In the genomic region with DNA sequence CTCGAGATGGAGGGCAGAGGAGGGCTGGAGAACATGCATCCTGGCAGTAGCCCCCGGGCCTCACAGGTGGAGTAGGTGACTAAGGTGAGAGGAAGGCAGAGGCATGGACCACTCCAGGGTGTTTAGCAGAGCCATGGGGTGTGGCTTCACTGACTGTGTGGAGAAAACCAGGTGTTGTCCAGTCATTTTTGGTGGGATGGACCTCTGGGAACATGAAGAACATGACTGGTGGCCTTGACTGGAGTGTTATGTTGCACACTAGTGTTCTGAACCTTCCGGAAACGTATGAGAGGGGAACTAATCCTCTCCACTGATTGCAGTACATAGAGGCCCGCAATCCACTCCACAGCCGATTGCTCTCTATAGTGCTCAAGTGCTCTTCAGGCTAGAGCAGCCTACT, we compare ENCODE assay signal across 19 cellular contexts. TPM values are rescaled to one million over a fixed set of nuclear protein-coding genes. Genes with fewer than 3 reads are reported as not detected.
DNase-seq lines count a peak whose midpoint lies in the region; ATAC-seq, FAIRE-seq and TF ChIP-seq lines count a peak whose summit lies in the region.
"Had no signal": no experiment of that assay in that cellular context is flagged by ENCODE, and none has a peak within 500 bp of the region (broad histone marks: within the 10 kb centered on the region; RNA-seq: fewer than 3 reads in every experiment).

No MANE protein-coding gene starts in this region.

- H3K4me2 ChIP-seq in Karpas-422 (ENCODE audit: low read depth, low read length, poor library complexity, severe bottlenecking) (no peak overlapping the region), OCI-LY7 (ENCODE audit: low read length) (no peak overlapping the region)

- H3K9me3 Mint-ChIP-seq in T-helper 2 cell treated with Interferon-gamma antibody and Interleukin-4, amounts not matched to agents 5 μg/mL and 100 μg/mL, for 36 hours = no peaks in the 10 kb centered on the region
- H3K9me3 Mint-ChIP-seq: activated CD4-positive, alpha-beta memory T cell treated with anti-CD3 and anti-CD28 coated beads for 36 hours had no signal

- peaks cover 65% of the 10 kb centered on the region for H4K20me1 ChIP-seq in Karpas-422 (ENCODE audit: insufficient read depth, low read depth, low read length)
- H4K20me1 ChIP-seq in OCI-LY7 (ENCODE audit: insufficient read depth, low read length) = peaks cover 45% of the 10 kb centered on the region

- peak overlapping the region; percentile 76 for H3K27ac Mint-ChIP-seq in T-helper 2 cell treated with Interferon-gamma antibody and Interleukin-4, amounts not matched to agents 5 μg/mL and 100 μg/mL, for 36 hours
- H3K27ac Mint-ChIP-seq: activated CD4-positive, alpha-beta memory T cell treated with anti-CD3 and anti-CD28 coated beads for 36 hours had no signal

- H2AFZ ChIP-seq in Karpas-422 (ENCODE audit: low read length) (no peak overlapping the region), OCI-LY7 (ENCODE audit: low read length) (no peak overlapping the region)

- peaks cover 1% of the 10 kb centered on the region for H3K36me3 Mint-ChIP-seq in T-helper 2 cell treated with Interferon-gamma antibody and Interleukin-4, amounts not matched to agents 5 μg/mL and 100 μg/mL, for 36 hours (ENCODE audit: low read depth)
- H3K36me3 Mint-ChIP-seq: activated CD4-positive, alpha-beta memory T cell treated with anti-CD3 and anti-CD28 coated beads for 36 hours had no signal

- FAIRE-seq in bronchial epithelial cell (lab: Jason Lieb, UNC) = no peak
- FAIRE-seq: A204.1, GM18507 had no signal

- H3K4me1 Mint-ChIP-seq in T-helper 2 cell treated with Interferon-gamma antibody and Interleukin-4, amounts not matched to agents 5 μg/mL and 100 μg/mL, for 36 hours (ENCODE audit: low read depth) = peaks cover 40% of the 10 kb centered on the region

- H3K79me2 ChIP-seq in Karpas-422 (ENCODE audit: low read length) (peaks cover 99% of the 10 kb centered on the region), OCI-LY7 (ENCODE audit: insufficient read depth, low read depth, low read length) (peaks cover 100% of the 10 kb centered on the region)

- H3K27me3 Mint-ChIP-seq in T-helper 2 cell treated with Interferon-gamma antibody and Interleukin-4, amounts not matched to agents 5 μg/mL and 100 μg/mL, for 36 hours (ENCODE audit: low read depth) = no peaks in the 10 kb centered on the region
- H3K27me3 Mint-ChIP-seq: activated CD4-positive, alpha-beta memory T cell treated with anti-CD3 and anti-CD28 coated beads for 36 hours had no signal

- ATAC-seq in psoas muscle (no peak), GM21576 (IDR thresholded peaks at IDR 0.05; ENCODE audit: unreplicated experiment) (no peak)

- H3K9me2 ChIP-seq in Karpas-422 (replicated peaks; ENCODE audit: insufficient read depth, low read length) (no peaks in the 10 kb centered on the region), OCI-LY7 (ENCODE audit: insufficient read depth, low read length) (no peaks in the 10 kb centered on the region)

- DNase-seq in T-helper 2 cell treated with Interferon-gamma antibody and Interleukin-4, amounts not matched to agents 5 μg/mL and 100 μg/mL, for 36 hours (ENCODE audit: low spot score) = no peak
- DNase-seq in T-helper 2 cell = no peak
- no peak for DNase-seq in Karpas-422
- DNase-seq in bronchial epithelial cell (ENCODE audit: low read depth) = peak; percentile 43
- DNase-seq in psoas muscle = peak in 1 of 2 donors; percentile 38
- DNase-seq in OCI-LY7 (ENCODE audit: low spot score) = no peak
- no peak for DNase-seq in stimulated activated CD8-positive, alpha-beta memory T cell treated with anti-CD3 and anti-CD28 coated beads, Interleukin-4, amount 100 ng/mL, for 48 hours
- DNase-seq: activated CD4-positive, alpha-beta memory T cell treated with anti-CD3 and anti-CD28 coated beads for 36 hours; DND-41; NCI-H2171; RPMI8226; stimulated activated CD4-positive, alpha-beta T cell treated with anti-CD3 and anti-CD28 coated beads, Interleukin-4, amount 100 ng/mL, for 4 hours had no signal

- no peak overlapping the region for H3K9ac ChIP-seq in Karpas-422 (ENCODE audit: low read length)

- H3K4me3 ChIP-seq in Karpas-422 (ENCODE audit: low read length) (no peak overlapping the region), bronchial epithelial cell (ENCODE audit: low read depth, low read length) (no peak overlapping the region), psoas muscle (no peak overlapping the region), OCI-LY7 (ENCODE audit: low read depth, low read length, poor library complexity, severe bottlenecking) (no peak overlapping the region)
- H3K4me3 ChIP-seq: skin epidermis, thoracic aorta had no signal

- peak overlapping the region; percentile 33 for H3K27ac ChIP-seq in Karpas-422 (ENCODE audit: low read length)
- H3K27ac ChIP-seq in psoas muscle = peak overlapping the region; percentile 75
- no peak overlapping the region for H3K27ac ChIP-seq in OCI-LY7 (ENCODE audit: low read depth, low read length, poor library complexity, severe bottlenecking)
- H3K27ac ChIP-seq: C4-2B, HL-60, skin epidermis, thoracic aorta had no signal

- H3K9me3 ChIP-seq in Karpas-422 (ENCODE audit: low read length) (no peaks in the 10 kb centered on the region), psoas muscle (no peaks in the 10 kb centered on the region), OCI-LY7 (ENCODE audit: low read length) (no peaks in the 10 kb centered on the region)
- H3K9me3 ChIP-seq: thoracic aorta had no signal

- POLR2A ChIA-PET in OCI-LY7 (lab: Charles Lee) = no interaction called here

- 88 to 91% (median 90%) methylated on average over 6 of the region's 6 CpGs for WGBS in psoas muscle, 3 donors

- H3K36me3 ChIP-seq in Karpas-422 (ENCODE audit: insufficient read depth, low read length) (no peaks in the 10 kb centered on the region), bronchial epithelial cell (ENCODE audit: control insufficient read depth, insufficient read depth, low read length) (peaks cover 1% of the 10 kb centered on the region), psoas muscle (ENCODE audit: insufficient read depth in 1 of 2, low read depth in 1 of 2) (no peaks in the 10 kb centered on the region), OCI-LY7 (ENCODE audit: insufficient read depth, low read length) (peaks cover 18% of the 10 kb centered on the region; the same call in 1 of the 2 replicates)
- H3K36me3 ChIP-seq: thoracic aorta had no signal

- no TSS peak for BruUV-seq in OCI-LY7 (replicated peaks; lab: Mats Ljungman, UMichigan)

- TF ChIP-seq CTCF in bronchial epithelial cell (IDR thresholded peaks at IDR 0.05; ENCODE audit: insufficient read depth, low read length, severe bottlenecking) (no peak), psoas muscle (IDR thresholded peaks at IDR 0.05) (no peak), OCI-LY7 (conservative IDR thresholded peaks at IDR 0.05; ENCODE audit: low read length) (no peak)

- H3K4me1 ChIP-seq in Karpas-422 (ENCODE audit: low read length) = peaks cover 99% of the 10 kb centered on the region
- H3K4me1 ChIP-seq in psoas muscle = peaks cover 63% of the 10 kb centered on the region
- peaks cover 58% of the 10 kb centered on the region for H3K4me1 ChIP-seq in OCI-LY7 (ENCODE audit: insufficient read depth, low read length, poor library complexity, severe bottlenecking)

- CTCF ChIA-PET in OCI-LY7 (lab: Charles Lee; ENCODE audit: unreplicated experiment) = no interaction called here

- H3K4me3 Mint-ChIP-seq in T-helper 2 cell treated with Interferon-gamma antibody and Interleukin-4, amounts not matched to agents 5 μg/mL and 100 μg/mL, for 36 hours = no peak overlapping the region
- H3K4me3 Mint-ChIP-seq: activated CD4-positive, alpha-beta memory T cell treated with anti-CD3 and anti-CD28 coated beads for 36 hours had no signal

- intact Hi-C loops in psoas muscle (cut with DNase I) = no loop called here
- intact Hi-C loops in OCI-LY7 (cut with micrococcal nuclease; ENCODE audit: unreplicated experiment) = no loop called here

- no peaks in the 10 kb centered on the region for H3K27me3 ChIP-seq in Karpas-422 (ENCODE audit: low read length)
- no peaks in the 10 kb centered on the region for H3K27me3 ChIP-seq in bronchial epithelial cell (ENCODE audit: control insufficient read depth, insufficient read depth, low read length)
- H3K27me3 ChIP-seq in psoas muscle (ENCODE audit: insufficient read depth in 3 of 3, low read length in 2 of 3) = no peaks in the 10 kb centered on the region

RNA-seq across cellular contexts. Expression of gene MED26, which starts 16.9 kb away (rescaled TPM):
- total RNA-seq in Karpas-422 (2014; rRNA removed; shearing (Covaris generic); ENCODE audit: low replicate concordance) = 15.0 and 23.7 TPM in 2 replicates
- total RNA-seq in bronchial epithelial cell (2.9 and 6.0 TPM in 2 replicates), psoas muscle (1 to 10 TPM; 4.8 to 9.6 (median 5.5) TPM), OCI-LY7 (2022) (26.8 and 27.1 TPM in 2 replicates)
- polyA plus RNA-seq in psoas muscle = 1 to 10 TPM; 5.1 to 8.7 (median 5.2) TPM
- 17.2 and 19.4 TPM in 2 replicates for total RNA-seq in OCI-LY7 (2014; rRNA removed; shearing (Covaris generic))

RNA-seq across cellular contexts. Expression of gene SLC35E1, which starts 38.9 kb away (rescaled TPM):
- total RNA-seq in Karpas-422 (2014; rRNA removed; shearing (Covaris generic); ENCODE audit: low replicate concordance) = 33.5 and 39.4 TPM in 2 replicates
- 24.7 and 26.1 TPM in 2 replicates for total RNA-seq in bronchial epithelial cell
- total RNA-seq in psoas muscle = 10 to 100 TPM; 25.6 to 40.7 (median 26.9) TPM
- 10 to 100 TPM; 17.1 to 42.1 (median 32.8) TPM for polyA plus RNA-seq in psoas muscle
- total RNA-seq in OCI-LY7 (2014; rRNA removed; shearing (Covaris generic)) = 17.3 and 21.1 TPM in 2 replicates
- 37.2 and 41.2 TPM in 2 replicates for total RNA-seq in OCI-LY7 (2022)

RNA-seq across cellular contexts. Expression of gene SMIM7, which starts 48.8 kb away (rescaled TPM):
- 59.8 and 62.0 TPM in 2 replicates for total RNA-seq in Karpas-422 (2014; rRNA removed; shearing (Covaris generic); ENCODE audit: low replicate concordance)
- total RNA-seq in bronchial epithelial cell = 68.0 and 75.3 TPM in 2 replicates
- 10 to 100 TPM; 16.1 to 50.0 (median 31.6) TPM for total RNA-seq in psoas muscle
- 10 to 100 TPM; 51.9 to 76.9 (median 53.9) TPM for polyA plus RNA-seq in psoas muscle
- 75.5 and 87.0 TPM in 2 replicates for total RNA-seq in OCI-LY7 (2014; rRNA removed; shearing (Covaris generic))
- total RNA-seq in OCI-LY7 (2022) = 96.3 and 104 TPM in 2 replicates

RNA-seq across cellular contexts. Expression of gene TMEM38A, which starts 49.8 kb away (rescaled TPM):
- total RNA-seq in Karpas-422 (2014; rRNA removed; shearing (Covaris generic); ENCODE audit: low replicate concordance) = 12.9 and 21.2 TPM in 2 replicates
- total RNA-seq in bronchial epithelial cell (4.7 and 10.0 TPM in 2 replicates), psoas muscle (100 to 1,000 TPM; 120 to 184 (median 140) TPM), OCI-LY7 (2022) (18.1 and 23.6 TPM in 2 replicates)
- polyA plus RNA-seq in psoas muscle = 100 to 1,000 TPM in 2 of 3 donors, 10 to 100 TPM in 1; 53.2 to 295 (median 130) TPM
- 10.3 and 20.4 TPM in 2 replicates for total RNA-seq in OCI-LY7 (2014; rRNA removed; shearing (Covaris generic))
